ENCODE assay signal across 12 cellular contexts in genomic region chr20:528923-529594, GRCh38. TPM values are rescaled to one million over a fixed set of nuclear protein-coding genes. Genes with fewer than 3 reads are reported as not detected.
DNase-seq lines count a peak whose midpoint lies in the region; ATAC-seq and TF ChIP-seq lines count a peak whose summit lies in the region.
"Had no signal": no experiment of that assay in that cellular context is flagged by ENCODE, and none has a peak within 500 bp of the region (broad histone marks: within the 10 kb centered on the region; RNA-seq: fewer than 3 reads in every experiment).

No MANE protein-coding gene starts in this region.

- POLR2A ChIA-PET in Panc1 (lab: Charles Lee): no interaction called here

- no peak overlapping the region for H2BK15ac ChIP-seq in neuronal stem cell (ENCODE audit: low read length)

- H3K23ac ChIP-seq in neuronal stem cell (ENCODE audit: low read depth, low read length, poor library complexity): no peak overlapping the region

- H3K9me3 Mint-ChIP-seq in activated T-cell treated with anti-CD3 and anti-CD28 coated beads, Interleukin-2, amount 50 U/mL, for 4 hours: peaks cover 13% of the 10 kb centered on the region

- no peak overlapping the region for H4K8ac ChIP-seq in neuronal stem cell (ENCODE audit: low read depth, low read length)

- H3K9ac ChIP-seq in neuronal stem cell (ENCODE audit: low read depth, low read length, poor library complexity): no peak overlapping the region

- no peaks in the 10 kb centered on the region for H3K27me3 Mint-ChIP-seq in activated T-cell treated with anti-CD3 and anti-CD28 coated beads, Interleukin-2, amount 50 U/mL, for 4 hours (ENCODE audit: low read depth)
- H3K27me3 Mint-ChIP-seq: CD4-positive, alpha-beta memory T cell had no signal

- TF ChIP-seq CTCF in Panc1 (IDR thresholded peaks at IDR 0.05) (no peak), fibroblast of mammary gland (conservative IDR thresholded peaks at IDR 0.05; ENCODE audit: control insufficient read depth, insufficient read depth, low read depth, low read length) (no peak)

- H3K27me3 ChIP-seq in Panc1 (ENCODE audit: control insufficient read depth, insufficient read depth, low read length) (no peaks in the 10 kb centered on the region), neuronal stem cell (ENCODE audit: control insufficient read depth in 3 of 3, insufficient read depth in 3 of 3, low read depth in 1 of 3, low read length in 3 of 3) (no peaks in the 10 kb centered on the region)
- H3K27me3 ChIP-seq: uterus had no signal

- H3K4me1 Mint-ChIP-seq in activated T-cell treated with anti-CD3 and anti-CD28 coated beads, Interleukin-2, amount 50 U/mL, for 4 hours (ENCODE audit: low read depth): peaks cover 35% of the 10 kb centered on the region

- H3K14ac ChIP-seq in neuronal stem cell (ENCODE audit: low read length): no peak overlapping the region

- no peak overlapping the region for H3K4ac ChIP-seq in neuronal stem cell (ENCODE audit: low read length)

- intact Hi-C loops in Panc1 (cut with micrococcal nuclease; ENCODE audit: unreplicated experiment) (no loop called here), left ventricle myocardium superior (cut with micrococcal nuclease) (no loop called here)

- no TSS peak for BruUV-seq in Panc1 (replicated peaks; lab: Mats Ljungman, UMichigan)

- H3K9me3 ChIP-seq in Panc1 (ENCODE audit: control insufficient read depth, insufficient read depth, low read depth, low read length) (no peaks in the 10 kb centered on the region), neuronal stem cell (replicated peaks in 1 of 2; ENCODE audit: control insufficient read depth in 2 of 2, insufficient read depth in 1 of 2, low read depth in 1 of 2, low read length in 2 of 2) (peaks cover 10 to 48% of the 10 kb centered on the region in 2 donors)

- peak; percentile 38 to 55 for ATAC-seq in activated T-cell treated with anti-CD3 and anti-CD28 coated beads, Interleukin-2, amount 50 U/mL, for 4 hours
- peak; percentile 80 for ATAC-seq in Panc1
- ATAC-seq in stimulated activated naive CD8-positive, alpha-beta T cell treated with anti-CD3 and anti-CD28 coated beads, Interleukin-15, Interleukin-2, amounts not matched to agents 100 U/mL and 50 U/mL, for 24 hours: peak; percentile 95
- ATAC-seq in GM18858 (IDR thresholded peaks at IDR 0.05; ENCODE audit: unreplicated experiment): no peak
- no peak for ATAC-seq in left ventricle myocardium superior

- H2BK120ac ChIP-seq in neuronal stem cell (ENCODE audit: low read depth, low read length): no peak overlapping the region

- H3K4me3 ChIP-seq in Panc1 (ENCODE audit: low read depth in 2 of 2, low read length in 2 of 2) (no peak overlapping the region), fibroblast of mammary gland (ENCODE audit: control insufficient read depth, low read depth, low read length) (no peak overlapping the region), neuronal stem cell (ENCODE audit: low read length in 2 of 2) (no peak overlapping the region)
- H3K4me3 ChIP-seq: uterus had no signal

- CTCF ChIA-PET in Panc1 (lab: Charles Lee): no interaction called here

- H4K91ac ChIP-seq in neuronal stem cell (ENCODE audit: low read depth, low read length, poor library complexity): no peak overlapping the region

- no peak overlapping the region for H3K4me3 Mint-ChIP-seq in activated T-cell treated with anti-CD3 and anti-CD28 coated beads, Interleukin-2, amount 50 U/mL, for 4 hours
- H3K4me3 Mint-ChIP-seq: CD4-positive, alpha-beta memory T cell had no signal

- no peak overlapping the region for H2AFZ ChIP-seq in neuronal stem cell (ENCODE audit: low read length)

- H2AK5ac ChIP-seq in neuronal stem cell (ENCODE audit: low read depth, low read length): no peak overlapping the region

- H3K18ac ChIP-seq in neuronal stem cell (ENCODE audit: low read length): no peak overlapping the region

- no peaks in the 10 kb centered on the region for H3K36me3 ChIP-seq in Panc1 (ENCODE audit: control insufficient read depth, insufficient read depth, low read length)
- H3K36me3 ChIP-seq in neuronal stem cell (replicated peaks in 1 of 2; ENCODE audit: control insufficient read depth in 2 of 2, insufficient read depth in 2 of 2, low read length in 2 of 2): peaks cover 15 to 73% of the 10 kb centered on the region in 2 donors
- H3K36me3 ChIP-seq: uterus had no signal

- DNase-seq in activated T-cell treated with anti-CD3 and anti-CD28 coated beads, Interleukin-2, amount 50 U/mL, for 4 hours: no peak
- no peak for DNase-seq in activated T-cell treated with anti-CD3 and anti-CD28 coated beads, Interleukin-2, amount 50 U/mL, for 1 hour
- DNase-seq in Panc1 (ENCODE audit: low read depth, low spot score) (peak; percentile 92), fibroblast of mammary gland (ENCODE audit: low read depth) (peak; percentile 94), neuronal stem cell (ENCODE audit: low spot score) (no peak), left ventricle myocardium superior (no peak)
- DNase-seq in stimulated activated naive CD8-positive, alpha-beta T cell treated with anti-CD3 and anti-CD28 coated beads, Interleukin-15, Interleukin-2, amounts not matched to agents 100 U/mL and 50 U/mL, for 24 hours: no peak
- DNase-seq: CD4-positive, alpha-beta memory T cell; effector memory CD4-positive, alpha-beta T cell; stimulated activated CD4-positive, alpha-beta T cell treated with anti-CD3 and anti-CD28 coated beads, Interleukin-4, amount 100 ng/mL, for 24 hours; uterus had no signal

- H3K36me3 Mint-ChIP-seq in activated T-cell treated with anti-CD3 and anti-CD28 coated beads, Interleukin-2, amount 50 U/mL, for 4 hours (ENCODE audit: insufficient read depth): peaks cover 41% of the 10 kb centered on the region

- no peak overlapping the region for H2BK5ac ChIP-seq in neuronal stem cell (ENCODE audit: low read length)

- no peak overlapping the region for H3K4me2 ChIP-seq in neuronal stem cell (ENCODE audit: insufficient read depth, low read length, poor library complexity, severe bottlenecking)

- H3K27ac ChIP-seq in Panc1 (ENCODE audit: low read length) (peak overlapping the region; percentile 48; the same call in 1 of the 2 replicates), neuronal stem cell (replicated peaks; ENCODE audit: low read length) (no peak overlapping the region)
- H3K27ac ChIP-seq: uterus had no signal

- H2BK12ac ChIP-seq in neuronal stem cell (ENCODE audit: low read length): no peak overlapping the region

- no CpG with 5 or more reads among the region's 7 CpGs for WGBS in neuronal stem cell (ENCODE audit: extremely low coverage in 2 of 2, insufficient read length in 2 of 2, insufficient replicate concordance in 1 of 2), 2 donors

- H3K4me1 ChIP-seq in Panc1 (ENCODE audit: control insufficient read depth, insufficient read depth, low read length) (peaks cover 17% of the 10 kb centered on the region), neuronal stem cell (ENCODE audit: control insufficient read depth in 2 of 2, insufficient read depth in 1 of 2, low read depth in 1 of 2, low read length in 2 of 2) (no peaks in the 10 kb centered on the region)
- H3K4me1 ChIP-seq: uterus had no signal

- in situ Hi-C loops in Panc1 (cut with HindIII; ENCODE audit: low pct_unique_long_range_greater_than_20kb, low sequenced_read_pairs): no loop called here

- H3K79me1 ChIP-seq in neuronal stem cell (ENCODE audit: low read depth, low read length): peaks cover 5% of the 10 kb centered on the region

RNA-seq across cellular contexts. Expression of gene CSNK2A1, which starts 14.5 kb away (rescaled TPM):
- total RNA-seq in activated T-cell treated with anti-CD3 and anti-CD28 coated beads, Interleukin-2, amount 50 U/mL, for 4 hours: 100 to 1,000 TPM; 183 to 191 (median 187) TPM
- 191 TPM for total RNA-seq in Panc1 (2021; ENCODE audit: unreplicated experiment)
- polyA plus RNA-seq in Panc1 (2012; ENCODE audit: insufficient read length): 90.5 TPM
- 232 TPM for polyA plus RNA-seq in neuronal stem cell (2013, experiment 1 of 2)
- polyA plus RNA-seq in neuronal stem cell (2013, experiment 2 of 2): 239 TPM
- total RNA-seq in left ventricle myocardium superior: 116 TPM

Comparison
In these comparisons a context has a peak if more than half of its experiments do, and no peak if none do; other contexts are left out.
1. ATAC-seq: peak in activated T-cell treated with anti-CD3 and anti-CD28 coated beads, Interleukin-2, amount 50 U/mL, for 4 hours (2 of 2), Panc1 (single experiment) and stimulated activated naive CD8-positive, alpha-beta T cell treated with anti-CD3 and anti-CD28 coated beads, Interleukin-15, Interleukin-2, amounts not matched to agents 100 U/mL and 50 U/mL, for 24 hours (single experiment); none in GM18858 (single experiment) and left ventricle myocardium superior (single experiment).
2. DNase-seq: peak in Panc1 (single experiment) and fibroblast of mammary gland (single experiment); none in activated T-cell treated with anti-CD3 and anti-CD28 coated beads, Interleukin-2, amount 50 U/mL, for 4 hours (single experiment), activated T-cell treated with anti-CD3 and anti-CD28 coated beads, Interleukin-2, amount 50 U/mL, for 1 hour (single experiment), stimulated activated naive CD8-positive, alpha-beta T cell treated with anti-CD3 and anti-CD28 coated beads, Interleukin-15, Interleukin-2, amounts not matched to agents 100 U/mL and 50 U/mL, for 24 hours (single experiment), neuronal stem cell (single experiment) and left ventricle myocardium superior (single experiment).